In the genomic region with DNA sequence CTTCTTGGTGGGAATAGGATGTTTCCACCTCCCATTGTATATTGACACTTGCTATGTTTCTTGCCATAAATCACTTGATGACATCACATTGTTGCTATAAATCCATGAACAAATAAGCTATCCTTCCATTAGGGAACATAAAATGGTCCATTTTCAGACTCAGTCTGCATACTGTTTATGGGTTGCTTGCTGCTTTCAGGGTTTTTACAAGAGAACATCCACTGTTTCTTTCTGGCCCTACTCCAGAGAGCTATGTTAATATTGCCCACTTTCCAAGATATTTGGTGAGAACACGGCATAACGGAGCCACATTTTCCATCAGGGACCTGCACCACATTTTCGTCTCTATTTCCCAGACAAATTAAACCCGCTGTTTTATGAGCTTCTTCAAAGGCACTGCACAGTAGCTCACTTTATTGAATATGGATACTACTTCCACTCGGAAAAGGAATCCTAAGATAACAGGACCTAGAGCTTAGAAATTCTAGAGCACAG, we compare ENCODE assay signal across 25 cellular contexts.
"Had no signal": no experiment of that assay in that cellular context is flagged by ENCODE, and none has a peak within 500 bp of the region (broad histone marks: within the 10 kb centered on the region; RNA-seq: fewer than 3 reads in every experiment).

No MANE protein-coding gene starts in this region.

- H3K27me3 ChIP-seq: brain microvascular endothelial cell, dorsolateral prefrontal cortex, esophagus muscularis mucosa, foreskin keratinocyte, gastrocnemius medialis, heart left ventricle had no signal

- H3K36me3 ChIP-seq: brain microvascular endothelial cell, esophagus muscularis mucosa, gastrocnemius medialis, heart left ventricle had no signal

- DNase-seq: activated CD4-positive, alpha-beta memory T cell treated with anti-CD3 and anti-CD28 coated beads for 36 hours; activated CD4-positive, alpha-beta T cell treated with anti-CD3 and anti-CD28 coated beads for 36 hours; activated CD4-positive, alpha-beta T cell treated with anti-CD3 and anti-CD28 coated beads, Interleukin-2, amount 10 ng/mL, durations not matched to agents 24 days and 14 days; activated CD4-positive, CD25-positive, alpha-beta regulatory T cell; activated CD4-positive, CD25-positive, alpha-beta regulatory T cell treated with anti-CD3 and anti-CD28 coated beads, Interleukin-2, amount 50 U/mL, for 72 hours; activated CD8-positive, alpha-beta memory T cell treated with anti-CD3 and anti-CD28 coated beads, Interleukin-2, amount 50 U/mL, for 48 hours; activated gamma-delta T cell; activated naive CD4-positive, alpha-beta T cell; activated naive CD4-positive, alpha-beta T cell treated with anti-CD3 and anti-CD28 coated beads, Interleukin-2, amount 10 ng/mL, durations not matched to agents 7 days and 5 days; activated naive CD8-positive, alpha-beta T cell treated with anti-CD3 and anti-CD28 coated beads, Interleukin-2, amount 10 ng/mL, durations not matched to agents 7 days and 5 days; activated T-cell treated with anti-CD3 and anti-CD28 coated beads for 4 hours; activated T-cell treated with anti-CD3 and anti-CD28 coated beads, Interleukin-2, amount 50 U/mL, for 24 hours; activated T-cell treated with anti-CD3 and anti-CD28 coated beads, Interleukin-2, amount 50 U/mL, for 72 hours; brain microvascular endothelial cell; dorsolateral prefrontal cortex; effector memory CD4-positive, alpha-beta T cell; endodermal cell; erythroblast; foreskin keratinocyte; gastrocnemius medialis; glutamatergic neuron; heart left ventricle; T-helper 2 cell had no signal

- H3K4me3 ChIP-seq: coronary artery, dorsolateral prefrontal cortex, esophagus muscularis mucosa, gastrocnemius medialis, heart left ventricle had no signal

- H3K27ac ChIP-seq: brain microvascular endothelial cell, coronary artery, dorsolateral prefrontal cortex, esophagus muscularis mucosa, foreskin keratinocyte, gastrocnemius medialis, heart left ventricle had no signal

- H3K4me1 ChIP-seq: esophagus muscularis mucosa, foreskin keratinocyte, gastrocnemius medialis, heart left ventricle had no signal

- H3K9me3 ChIP-seq: gastrocnemius medialis had no signal
